24 cellular contexts compared by ENCODE assay signal in genomic region chr14:48111151-48111550, GRCh38.
"Had no signal": no experiment of that assay in that cellular context is flagged by ENCODE, and none has a peak within 500 bp of the region (broad histone marks: within the 10 kb centered on the region; RNA-seq: fewer than 3 reads in every experiment).

No MANE protein-coding gene starts in this region.

- H3K36me3 ChIP-seq: neural progenitor cell, ovary, right lobe of liver, sigmoid colon, stomach, thoracic aorta, thyroid gland, tibial nerve, upper lobe of left lung, vagina had no signal

- H3K27me3 ChIP-seq: neural progenitor cell, ovary, right lobe of liver, sigmoid colon, stomach, thyroid gland, tibial nerve, upper lobe of left lung, vagina had no signal

- H3K4me2 ChIP-seq: neural progenitor cell had no signal

- H3K4me3 ChIP-seq: neural progenitor cell, ovary, psoas muscle, right lobe of liver, sigmoid colon, stomach, thoracic aorta, thyroid gland, tibial nerve, upper lobe of left lung, vagina had no signal

- H3K79me2 ChIP-seq: parathyroid adenoma had no signal

- DNase-seq: natural killer cell; occipital lobe; ovary; posterior cingulate gyrus; psoas muscle; right cardiac atrium; right lobe of liver; sigmoid colon; small intestine; stimulated activated CD4-positive, alpha-beta T cell treated with anti-CD3 and anti-CD28 coated beads, Interleukin-15, amount 100 ng/mL, for 24 hours; stimulated activated CD4-positive, alpha-beta T cell treated with anti-CD3 and anti-CD28 coated beads, Interleukin-2, amount 100 ng/mL, for 24 hours; stimulated activated CD4-positive, alpha-beta T cell treated with anti-CD3 and anti-CD28 coated beads, Interleukin-2, amount 100 ng/mL, for 48 hours; stimulated activated CD4-positive, alpha-beta T cell treated with anti-CD3 and anti-CD28 coated beads, Interleukin-4, amount 100 ng/mL, for 24 hours; stimulated activated naive B cell treated with anti-CD40 and anti-IgM and Interleukin-4, amounts not matched to agents 10 μg/mL and 1 μg/mL and 100 μg/mL, for 72 hours; stimulated activated naive CD4-positive, alpha-beta T cell treated with Interleukin-2 at 50 U/mL for 16 hours; stomach; thyroid gland; trophoblast cell; upper lobe of left lung had no signal

- H3K27ac ChIP-seq: neural progenitor cell, ovary, parathyroid adenoma, psoas muscle, right lobe of liver, sigmoid colon, stomach, thoracic aorta, thyroid gland, tibial nerve, upper lobe of left lung, vagina had no signal

- H3K9me3 ChIP-seq: ovary, psoas muscle, right lobe of liver, sigmoid colon, stomach, thoracic aorta, thyroid gland, tibial nerve, upper lobe of left lung, vagina had no signal

- H2AFZ ChIP-seq: neural progenitor cell, parathyroid adenoma had no signal

- H3K4me1 ChIP-seq: neural progenitor cell, parathyroid adenoma, psoas muscle, right lobe of liver, sigmoid colon, stomach, thyroid gland, tibial nerve, upper lobe of left lung, vagina had no signal

- H3K9ac ChIP-seq: neural progenitor cell, parathyroid adenoma had no signal
